Comparison of ENCODE assay signal across 10 cellular contexts in the genomic region with DNA sequence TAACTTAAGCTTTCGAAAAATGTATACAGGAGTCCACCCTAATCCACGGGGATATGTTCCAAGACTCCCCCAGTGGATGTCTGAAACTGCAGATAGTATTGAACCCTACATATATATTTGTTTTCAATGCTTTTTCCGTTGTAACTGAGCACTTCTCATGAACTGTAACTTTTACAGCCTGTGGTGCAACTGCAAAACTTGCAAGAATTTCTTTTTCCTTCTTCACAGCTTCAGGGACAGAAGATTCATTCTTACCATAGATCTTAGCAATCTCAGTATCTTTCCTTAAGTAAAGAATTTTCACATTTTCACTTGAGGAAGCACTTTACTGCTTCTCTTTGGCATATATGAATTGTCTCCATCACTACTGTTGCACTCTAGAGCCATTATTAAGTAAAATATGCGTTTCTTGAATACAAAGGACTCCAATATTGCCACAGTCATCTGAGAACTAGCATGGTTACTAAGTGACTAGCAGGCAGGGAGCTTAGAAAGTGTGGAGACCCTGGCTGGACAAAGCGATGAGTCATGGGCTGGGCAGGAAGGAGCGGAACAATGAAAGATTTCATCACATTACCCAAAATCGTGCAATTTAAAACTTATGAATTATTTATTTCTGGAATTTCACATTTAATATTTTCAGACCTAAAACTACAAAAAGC. TPM values are rescaled to one million over a fixed set of nuclear protein-coding genes. Genes with fewer than 3 reads are reported as not detected.
DNase-seq lines count a peak whose midpoint lies in the region; ATAC-seq, FAIRE-seq and TF ChIP-seq lines count a peak whose summit lies in the region.
"Had no signal": no experiment of that assay in that cellular context is flagged by ENCODE, and none has a peak within 500 bp of the region (broad histone marks: within the 10 kb centered on the region; RNA-seq: fewer than 3 reads in every experiment).

No MANE protein-coding gene starts in this region.

- no peak overlapping the region for H3K9ac ChIP-seq in HepG2 (ENCODE audit: insufficient read depth, low read depth, low read length)

- H3K4me2 ChIP-seq in HepG2 (ENCODE audit: low read depth, low read length), result no peak overlapping the region

- DNase-seq in A673 (ENCODE audit: low spot score) (peak; percentile 93), HT1080 (ENCODE audit: low read depth) (peak; percentile 87), astrocyte of the spinal cord (ENCODE audit: low read depth, low spot score) (peak; percentile 93), HepG2 (ENCODE audit: low spot score) (peak; percentile 13), stomach (no peak), NCI-H128 (lab: John Stamatoyannopoulos, UW; ENCODE audit: unreplicated experiment) (no peak), transverse colon (no peak)
- DNase-seq: activated CD4-positive, alpha-beta T cell treated with anti-CD3 and anti-CD28 coated beads, Interleukin-2, amount 10 ng/mL, durations not matched to agents 24 days and 14 days; stimulated activated CD4-positive, alpha-beta T cell treated with anti-CD3 and anti-CD28 coated beads, Interleukin-15, amount 100 ng/mL, for 24 hours had no signal

- in situ Hi-C loops in astrocyte of the spinal cord (cut with HindIII; ENCODE audit: low sequenced_read_pairs), result no loop called here
- in situ Hi-C loops in HepG2 (cut with HindIII; ENCODE audit: extremely low pct_ligation_motif_present, low pct_unique_long_range_greater_than_20kb), result no loop called here
- in situ Hi-C loops in transverse colon (cut with MboI; ENCODE audit: low pct_ligation_motif_present in 1 of 4, low pct_unique_long_range_greater_than_20kb in 1 of 4, low sequenced_read_pairs in 3 of 4), result no loop called here

- CTCF ChIA-PET in A673 (lab: Charles Lee) (no interaction called here), HepG2 (lab: Yijun Ruan, JAX; ENCODE audit: low intra/inter-chr PET ratio, low total read pairs) (no interaction called here)

- ATAC-seq in HepG2 (peak; percentile 74), HG03025 (IDR thresholded peaks at IDR 0.05; ENCODE audit: low FRiP score, unreplicated experiment) (no peak)

- no peak for FAIRE-seq in HepG2 (lab: Jason Lieb, UNC)

- H3K27me3 ChIP-seq in A673 (replicated peaks; ENCODE audit: insufficient read depth, low read depth, low read length, poor library complexity), result no peaks in the 10 kb centered on the region
- no peaks in the 10 kb centered on the region for H3K27me3 ChIP-seq in HepG2 (ENCODE audit: control insufficient read depth in 1 of 2, insufficient read depth in 2 of 2, low read length in 2 of 2)
- H3K27me3 ChIP-seq in stomach, result no peaks in the 10 kb centered on the region
- H3K27me3 ChIP-seq in transverse colon, result no peaks in the 10 kb centered on the region

- no peak overlapping the region for H2AFZ ChIP-seq in HepG2 (ENCODE audit: low read length)

- TF ChIP-seq EP300 in HepG2 (IDR thresholded peaks at IDR 0.05; ENCODE audit: low read depth in 2 of 2, low read length in 2 of 2), result no peak
- no peak for TF ChIP-seq EP300 in HepG2 (CRISPR knock-in tag; IDR thresholded peaks at IDR 0.05; ENCODE audit: borderline replicate concordance)
- TF ChIP-seq EP300 in stomach (IDR thresholded peaks at IDR 0.05), result no peak
- TF ChIP-seq EP300 in transverse colon (IDR thresholded peaks at IDR 0.05; ENCODE audit: low read depth), result no peak

- peak overlapping the region; percentile 16 for H3K4me3 ChIP-seq in A673 (ENCODE audit: low read depth, low read length, poor library complexity, severe bottlenecking)
- H3K4me3 ChIP-seq in astrocyte of the spinal cord (ENCODE audit: low read depth, low read length), result no peak overlapping the region
- no peak overlapping the region for H3K4me3 ChIP-seq in HepG2 (replicated peaks in 1 of 3; ENCODE audit: insufficient read depth in 1 of 3, low read depth in 2 of 3, low read length in 3 of 3)
- no peak overlapping the region for H3K4me3 ChIP-seq in stomach
- no peak overlapping the region for H3K4me3 ChIP-seq in transverse colon

- intact Hi-C loops in A673 (cut with micrococcal nuclease; ENCODE audit: unreplicated experiment), result loop anchor here (5.0 kb wide), 2 partner anchors 141 to 546 kb away; no protein-coding TSS in a partner anchor
- intact Hi-C loops in HepG2 (cut with micrococcal nuclease; ENCODE audit: unreplicated experiment), result no loop called here
- intact Hi-C loops in stomach (cut with DNase I; ENCODE audit: low total_unique reads), result no loop called here
- intact Hi-C loops in transverse colon (cut with DNase I; ENCODE audit: low total_unique reads), result no loop called here

- BruUV-seq in A673 (replicated peaks; lab: Mats Ljungman, UMichigan) (TSS peak; percentile 80), HepG2 (replicated peaks; lab: Mats Ljungman, UMichigan) (no TSS peak)

- no peaks in the 10 kb centered on the region for H3K79me2 ChIP-seq in HepG2 (ENCODE audit: insufficient read depth, low read length)

- no peak for TF ChIP-seq CTCF in A673 (conservative IDR thresholded peaks at IDR 0.05; ENCODE audit: low read depth, low read length)
- TF ChIP-seq CTCF in astrocyte of the spinal cord (IDR thresholded peaks at IDR 0.05; ENCODE audit: low read depth, low read length), result no peak
- no peak for TF ChIP-seq CTCF in HepG2 (CRISPR knock-in tag; IDR thresholded peaks at IDR 0.05)
- TF ChIP-seq CTCF in stomach (IDR thresholded peaks at IDR 0.05), result no peak
- TF ChIP-seq CTCF in transverse colon (IDR thresholded peaks at IDR 0.05), result no peak

- H3K36me3 ChIP-seq in A673 (ENCODE audit: insufficient read depth, low read length, poor library complexity, severe bottlenecking) (no peaks in the 10 kb centered on the region), HepG2 (replicated peaks in 1 of 2; ENCODE audit: control insufficient read depth in 1 of 2, insufficient read depth in 2 of 2, low read length in 2 of 2) (no peaks in the 10 kb centered on the region), stomach (no peaks in the 10 kb centered on the region), transverse colon (no peaks in the 10 kb centered on the region)

- no peaks in the 10 kb centered on the region for H3K9me3 ChIP-seq in A673 (ENCODE audit: low read depth, low read length, poor library complexity, severe bottlenecking)
- no peaks in the 10 kb centered on the region for H3K9me3 ChIP-seq in HepG2 (ENCODE audit: low read length)
- no peaks in the 10 kb centered on the region for H3K9me3 ChIP-seq in stomach
- no peaks in the 10 kb centered on the region for H3K9me3 ChIP-seq in transverse colon

- POLR2A ChIA-PET in A673 (lab: Charles Lee; ENCODE audit: low non-redundant PET), result interaction anchor here (0.7 to 1.5 kb wide), 2 partner anchors 15 to 38 kb away, joined by 3 to 7 read pairs; partner anchors contain the start of gene DPYD
- POLR2A ChIA-PET in HepG2 (lab: Yijun Ruan, JAX), result interaction anchor here (0.7 kb wide), 1 partner anchor 14 kb away, joined by 3 read pairs; the partner anchor contains the start of gene DPYD

- TF ChIP-seq POLR2A in HepG2 (IDR thresholded peaks at IDR 0.05; ENCODE audit: insufficient read depth in 1 of 2, low read depth in 2 of 2, low read length in 2 of 2) (no peak), stomach (IDR thresholded peaks at IDR 0.05) (no peak), transverse colon (IDR thresholded peaks at IDR 0.05) (no peak)

- H3K27ac ChIP-seq in A673 (ENCODE audit: low read depth, low read length, poor library complexity, severe bottlenecking) (peak overlapping the region; percentile 75), HepG2 (ENCODE audit: extremely low read length, insufficient read depth, low read length) (no peak overlapping the region), stomach (peak overlapping the region in 1 of 5 donors; percentile 15), transverse colon (peak overlapping the region in 1 of 4 donors; percentile 13)

- no peak for TF ChIP-seq RAD21 in HepG2 (CRISPR knock-in tag; IDR thresholded peaks at IDR 0.05)

- H3K4me1 ChIP-seq in A673 (ENCODE audit: insufficient read depth, low read length, poor library complexity, severe bottlenecking), result peaks cover 82% of the 10 kb centered on the region
- peaks cover 5% of the 10 kb centered on the region; the same call in 1 of the 2 replicates for H3K4me1 ChIP-seq in HepG2 (ENCODE audit: insufficient read depth, low read length)
- peaks cover 0 to 8% (median 3%) of the 10 kb centered on the region in 4 donors for H3K4me1 ChIP-seq in stomach
- H3K4me1 ChIP-seq in transverse colon, result peaks cover 0 to 12% (median 0%) of the 10 kb centered on the region in 4 donors

- H4K20me1 ChIP-seq in HepG2 (ENCODE audit: insufficient read depth, low read length), result no peaks in the 10 kb centered on the region

- WGBS in HepG2 (ENCODE audit: low lambda C conversion rate), result 44% methylated on average over 7 of the region's 7 CpGs
- 73 to 83% (median 80%) methylated on average over 7 of the region's 7 CpGs for WGBS in stomach, 5 donors
- 66 to 84% methylated on average over 7 of the region's 7 CpGs for WGBS in transverse colon (ENCODE audit: low coverage in 1 of 2), 2 donors

RNA-seq across cellular contexts. Expression of gene DPYD, which starts 14.1 kb away (rescaled TPM):
- total RNA-seq in A673 (2021) (10.8 and 13.4 TPM in 2 replicates), HepG2 (2016; rRNA removed; fragmentation: Illumina TruSeq; extraction: Trizol) (3.4 and 3.8 TPM in 2 replicates), stomach (10 to 100 TPM; 16.2 to 58.2 (median 22.7) TPM), transverse colon (10 to 100 TPM; 11.2 to 34.8 (median 26.0) TPM)
- 24.1 and 24.8 TPM in 2 replicates for total RNA-seq in HT1080 (2014; rRNA removed; shearing (Covaris generic))
- polyA plus RNA-seq in HT1080 (2015; cell fraction: cytosol; rRNA removed), result 12.5 and 16.4 TPM in 2 replicates
- polyA plus RNA-seq in HT1080 (2015; cell fraction: nucleus; rRNA removed), result 29.4 and 32.1 TPM in 2 replicates
- 0.30 and 0.79 TPM in 2 replicates for total RNA-seq in HepG2 (2016; cell fraction: cytosol; rRNA removed; fragmentation: Illumina TruSeq; extraction: Trizol; ENCODE audit: low read depth)
- 3.4 and 3.7 TPM in 2 replicates for total RNA-seq in HepG2 (2016; cell fraction: insoluble cytoplasmic fraction; rRNA removed; fragmentation: Illumina TruSeq; extraction: Trizol)
- 0.65 and 0.93 TPM in 2 replicates for total RNA-seq in HepG2 (2016; cell fraction: membrane; rRNA removed; fragmentation: Illumina TruSeq; extraction: Trizol)
- 6.6 and 8.7 TPM in 2 replicates for total RNA-seq in HepG2 (2016; cell fraction: nucleus; rRNA removed; fragmentation: Illumina TruSeq; extraction: Trizol)
- polyA plus RNA-seq in HepG2 (2011; rRNA removed) (1.3 and 1.9 TPM in 2 replicates), stomach (10 to 100 TPM in 1 of 3 donors, 1 to 10 TPM in 2; 7.5 to 11.9 (median 8.3) TPM)
- polyA plus RNA-seq in HepG2 (2011; cell fraction: cytosol; rRNA removed), result 0.71 and 1.7 TPM in 2 replicates
- 0.85 and 1.5 TPM in 2 replicates for polyA plus RNA-seq in HepG2 (2011; cell fraction: nucleus; rRNA removed)
- polyA plus RNA-seq in HepG2 (2012), result 3.0 and 4.7 TPM in 2 replicates
- 0.05 TPM in 2 replicates for polyA plus RNA-seq in HepG2 (2016; cell fraction: cytosol; fragmentation: Illumina TruSeq; extraction: Trizol; ENCODE audit: low read depth)
- polyA plus RNA-seq in HepG2 (2016; cell fraction: insoluble cytoplasmic fraction; fragmentation: Illumina TruSeq; extraction: Trizol; ENCODE audit: low read depth), result 2.0 and 2.5 TPM in 2 replicates
- polyA plus RNA-seq in HepG2 (2016; cell fraction: membrane; fragmentation: Illumina TruSeq; extraction: Trizol; ENCODE audit: low read depth), result 0.40 and 0.43 TPM in 2 replicates
- polyA plus RNA-seq in HepG2 (2016; cell fraction: nucleus; fragmentation: Illumina TruSeq; extraction: Trizol; ENCODE audit: insufficient read depth, low read depth), result 1.2 and 1.4 TPM in 2 replicates
- polyA minus RNA-seq in HepG2 (2011; rRNA and poly(A)+ RNA removed; ENCODE audit: low replicate concordance), result 5.7 and 22.6 TPM in 2 replicates
- polyA minus RNA-seq in HepG2 (2011; cell fraction: cytosol; rRNA and poly(A)+ RNA removed), result 1.6 and 3.3 TPM in 2 replicates
- 24.5 and 31.8 TPM in 2 replicates for polyA minus RNA-seq in HepG2 (2011; cell fraction: nucleus; rRNA and poly(A)+ RNA removed)

Comparison
In these comparisons a context has a peak if more than half of its experiments do, and no peak if none do; other contexts are left out.
1. DNase-seq: peak in A673 (single experiment), HT1080 (single experiment), astrocyte of the spinal cord (single experiment) and HepG2 (single experiment); none in stomach (single experiment), NCI-H128 (single experiment) and transverse colon (single experiment).